20 cellular contexts compared by ENCODE assay signal in genomic region chr14:89025581-89026236, GRCh38.
DNase-seq lines count a peak whose midpoint lies in the region; ATAC-seq and TF ChIP-seq lines count a peak whose summit lies in the region.
"Had no signal": no experiment of that assay in that cellular context is flagged by ENCODE, and none has a peak within 500 bp of the region (broad histone marks: within the 10 kb centered on the region; RNA-seq: fewer than 3 reads in every experiment).

No MANE protein-coding gene starts in this region.

- peaks cover 46% of the 10 kb centered on the region for H3K27me3 Mint-ChIP-seq in dendritic cell treated with granulocyte-macrophage colony-stimulating factor and Interleukin-4, amounts not matched to agents 40 ng/mL and 50 ng/mL, for 4 days
- peaks cover 47% of the 10 kb centered on the region for H3K27me3 Mint-ChIP-seq in nephron (ENCODE audit: low read depth)
- H3K27me3 Mint-ChIP-seq in activated CD8-positive, alpha-beta T cell treated with anti-CD3 and anti-CD28 coated beads, Interleukin-2, amount 10 ng/mL, durations not matched to agents 7 days and 5 days (ENCODE audit: low read depth), result peaks cover 43% of the 10 kb centered on the region

- ATAC-seq in activated CD8-positive, alpha-beta T cell treated with anti-CD3 and anti-CD28 coated beads, Interleukin-2, amount 10 ng/mL, durations not matched to agents 7 days and 5 days, result no peak
- ATAC-seq in GM19452 (IDR thresholded peaks at IDR 0.05; ENCODE audit: unreplicated experiment) (no peak), HG03432 (IDR thresholded peaks at IDR 0.05; ENCODE audit: unreplicated experiment) (no peak)
- ATAC-seq: esophagus mucosa, psoas muscle had no signal

- H3K9me3 Mint-ChIP-seq in dendritic cell treated with granulocyte-macrophage colony-stimulating factor and Interleukin-4, amounts not matched to agents 40 ng/mL and 50 ng/mL, for 4 days, result no peaks in the 10 kb centered on the region
- peaks cover 3% of the 10 kb centered on the region for H3K9me3 Mint-ChIP-seq in nephron
- H3K9me3 Mint-ChIP-seq in activated CD8-positive, alpha-beta T cell treated with anti-CD3 and anti-CD28 coated beads, Interleukin-2, amount 10 ng/mL, durations not matched to agents 7 days and 5 days (ENCODE audit: insufficient read depth), result no peaks in the 10 kb centered on the region

- intact Hi-C loops in dendritic cell treated with granulocyte-macrophage colony-stimulating factor and Interleukin-4, amounts not matched to agents 40 ng/mL and 50 ng/mL, for 4 days (cut with micrococcal nuclease), result loop anchor here (5.0 kb wide), 2 partner anchors 742 to 892 kb away; no protein-coding TSS in a partner anchor

- peak overlapping the region; percentile 11 for H3K4me3 ChIP-seq in AG09309 (ENCODE audit: control insufficient read depth, low read depth, low read length)
- H3K4me3 ChIP-seq in HAP-1, result no peak overlapping the region
- H3K4me3 ChIP-seq: psoas muscle, SJSA1, transverse colon had no signal

- POLR2A ChIA-PET in activated CD8-positive, alpha-beta T cell treated with anti-CD3 and anti-CD28 coated beads, Interleukin-2, amount 10 ng/mL, durations not matched to agents 7 days and 5 days (lab: Charles Lee), result no interaction called here

- in situ Hi-C loops in HAP-1 (cut with MboI; ENCODE audit: low sequenced_read_pairs), result loop anchor here (25.0 kb wide), 1 partner anchor 1212 kb away; no protein-coding TSS in a partner anchor

- H3K4me1 Mint-ChIP-seq in dendritic cell treated with granulocyte-macrophage colony-stimulating factor and Interleukin-4, amounts not matched to agents 40 ng/mL and 50 ng/mL, for 4 days (ENCODE audit: low read depth), result peaks cover 21% of the 10 kb centered on the region
- H3K4me1 Mint-ChIP-seq in nephron, result no peaks in the 10 kb centered on the region
- H3K4me1 Mint-ChIP-seq in activated CD8-positive, alpha-beta T cell treated with anti-CD3 and anti-CD28 coated beads, Interleukin-2, amount 10 ng/mL, durations not matched to agents 7 days and 5 days (ENCODE audit: low read depth), result peaks cover 12% of the 10 kb centered on the region

- H3K4me3 Mint-ChIP-seq in dendritic cell treated with granulocyte-macrophage colony-stimulating factor and Interleukin-4, amounts not matched to agents 40 ng/mL and 50 ng/mL, for 4 days, result no peak overlapping the region
- peak overlapping the region; percentile 29 to 59 (median 41) for H3K4me3 Mint-ChIP-seq in nephron
- H3K4me3 Mint-ChIP-seq in activated CD8-positive, alpha-beta T cell treated with anti-CD3 and anti-CD28 coated beads, Interleukin-2, amount 10 ng/mL, durations not matched to agents 7 days and 5 days, result no peak overlapping the region

- CTCF ChIA-PET in activated CD8-positive, alpha-beta T cell treated with anti-CD3 and anti-CD28 coated beads, Interleukin-2, amount 10 ng/mL, durations not matched to agents 7 days and 5 days (lab: Charles Lee), result interaction anchor here (1.4 to 1.8 kb wide), 2 partner anchors 914 to 1028 kb away, joined by 3 to 7 read pairs; no protein-coding TSS in a partner anchor

- H3K36me3 ChIP-seq in HAP-1 (replicated peaks), result no peaks in the 10 kb centered on the region
- H3K36me3 ChIP-seq: BE2C, SJSA1, transverse colon had no signal

- H3K9me3 ChIP-seq in HAP-1, result no peaks in the 10 kb centered on the region
- H3K9me3 ChIP-seq: psoas muscle, transverse colon had no signal

- peaks cover 3% of the 10 kb centered on the region for H3K4me1 ChIP-seq in HAP-1
- H3K4me1 ChIP-seq: BE2C, psoas muscle had no signal

- peak overlapping the region; percentile 63 for H3K27ac Mint-ChIP-seq in dendritic cell treated with granulocyte-macrophage colony-stimulating factor and Interleukin-4, amounts not matched to agents 40 ng/mL and 50 ng/mL, for 4 days
- H3K27ac Mint-ChIP-seq in nephron, result no peak overlapping the region
- H3K27ac Mint-ChIP-seq in activated CD8-positive, alpha-beta T cell treated with anti-CD3 and anti-CD28 coated beads, Interleukin-2, amount 10 ng/mL, durations not matched to agents 7 days and 5 days, result no peak overlapping the region

- no peaks in the 10 kb centered on the region for H3K27me3 ChIP-seq in HAP-1 (ENCODE audit: low read depth)
- H3K27me3 ChIP-seq: BE2C, SJSA1 had no signal

- TF ChIP-seq CTCF in AG09309 (IDR thresholded peaks at IDR 0.05; ENCODE audit: control insufficient read depth, insufficient read depth, low read depth, low read length, missing control alignments), result no peak
- no peak for TF ChIP-seq CTCF in nephron (IDR thresholded peaks at IDR 0.05; ENCODE audit: unreplicated experiment in 3 of 3)

- H3K36me3 Mint-ChIP-seq in dendritic cell treated with granulocyte-macrophage colony-stimulating factor and Interleukin-4, amounts not matched to agents 40 ng/mL and 50 ng/mL, for 4 days (ENCODE audit: low read depth), result no peaks in the 10 kb centered on the region
- no peaks in the 10 kb centered on the region for H3K36me3 Mint-ChIP-seq in nephron (ENCODE audit: low read depth)
- no peaks in the 10 kb centered on the region for H3K36me3 Mint-ChIP-seq in activated CD8-positive, alpha-beta T cell treated with anti-CD3 and anti-CD28 coated beads, Interleukin-2, amount 10 ng/mL, durations not matched to agents 7 days and 5 days (ENCODE audit: low read depth)

- DNase-seq in AG09309 (ENCODE audit: low read depth) (peak; percentile 65), HCEC 1CT (peak; percentile 63), HAP-1 (ENCODE audit: low spot score in 2 of 2) (no peak)
- DNase-seq in activated CD8-positive, alpha-beta T cell treated with anti-CD3 and anti-CD28 coated beads, Interleukin-2, amount 10 ng/mL, durations not matched to agents 7 days and 5 days, result no peak
- DNase-seq: activated CD8-positive, alpha-beta memory T cell treated with anti-CD3 and anti-CD28 coated beads, Interleukin-2, amount 50 U/mL, for 4 hours; BE2C; cortex of kidney; KBM-7; NCI-H1694; NCI-H774; stimulated activated CD4-positive, alpha-beta T cell treated with anti-CD3 and anti-CD28 coated beads, Interleukin-1b, Interleukin-23, amount 100 ng/mL, for 48 hours; stimulated activated CD8-positive, alpha-beta memory T cell treated with anti-CD3 and anti-CD28 coated beads, Interleukin-4, amount 100 ng/mL, for 48 hours; transverse colon had no signal

Comparison
In these comparisons a context has a peak if more than half of its experiments do, and no peak if none do; other contexts are left out.
1. DNase-seq: peak in AG09309 (single experiment) and HCEC 1CT (single experiment); none in activated CD8-positive, alpha-beta T cell treated with anti-CD3 and anti-CD28 coated beads, Interleukin-2, amount 10 ng/mL, durations not matched to agents 7 days and 5 days (single experiment) and HAP-1 (0 of 2).
2. H3K4me3 Mint-ChIP-seq: peak in nephron (3 of 3); none in dendritic cell treated with granulocyte-macrophage colony-stimulating factor and Interleukin-4, amounts not matched to agents 40 ng/mL and 50 ng/mL, for 4 days (single experiment) and activated CD8-positive, alpha-beta T cell treated with anti-CD3 and anti-CD28 coated beads, Interleukin-2, amount 10 ng/mL, durations not matched to agents 7 days and 5 days (single experiment).